In genomic region chr6:31739639-31740396, GRCh38 we compare ENCODE assay signal across 8 cellular contexts. TPM values are rescaled to one million over a fixed set of nuclear protein-coding genes. Genes with fewer than 3 reads are reported as not detected.
DNase-seq lines count a peak whose midpoint lies in the region; ATAC-seq and TF ChIP-seq lines count a peak whose summit lies in the region.

MSH5 (plus strand) TSS chr6:31740005; CDS start chr6:31740467, 462 bp downstream.

- H3K27me3 Mint-ChIP-seq in GM23338 (ENCODE audit: insufficient read depth, low read depth, poor library complexity) (peaks cover 27% of the 10 kb centered on the region), nephron (ENCODE audit: low read depth) (no peaks in the 10 kb centered on the region)

- H3K4me3 ChIP-seq in GM23338 = peak within 1 kb of the TSS; percentile 68
- peak within 1 kb of the TSS; percentile 90 for H3K4me3 ChIP-seq in fibroblast of the aortic adventitia (ENCODE audit: low read depth, low read length)

- H3K4me2 ChIP-seq in GM23338 = peak within 1 kb of the TSS; percentile 93

- peak within 1 kb of the TSS; percentile 67 for H2AFZ ChIP-seq in GM23338

- H3K79me2 ChIP-seq in GM23338 (replicated peaks; ENCODE audit: insufficient read depth) = peaks cover 13% of the 10 kb centered on the region

- TF ChIP-seq CTCF in GM23338 (conservative IDR thresholded peaks at IDR 0.05; ENCODE audit: low read depth in 2 of 2) (no peak), fibroblast of the aortic adventitia (IDR thresholded peaks at IDR 0.05; ENCODE audit: insufficient read depth, low read length) (no peak), nephron (IDR thresholded peaks at IDR 0.05; ENCODE audit: unreplicated experiment in 3 of 3) (no peak)

- H3K36me3 ChIP-seq in GM23338 (ENCODE audit: insufficient read depth) = peaks cover 4% of the 10 kb centered on the region; the same call in 1 of the 2 replicates

- no peaks in the 10 kb centered on the region for H3K9me2 ChIP-seq in GM23338 (ENCODE audit: insufficient read depth)

- H3K36me3 Mint-ChIP-seq in GM23338 (ENCODE audit: low read depth) (peaks cover 17% of the 10 kb centered on the region), nephron (ENCODE audit: low read depth) (peaks cover 12% of the 10 kb centered on the region)

- peak within 1 kb of the TSS; percentile 92 for H3K27ac ChIP-seq in GM23338 (ENCODE audit: low read depth)

- no peaks in the 10 kb centered on the region for H4K20me1 ChIP-seq in GM23338 (replicated peaks; ENCODE audit: insufficient read depth)

- peak; percentile 84 for ATAC-seq in GM23338
- peak; percentile 87 for ATAC-seq in stimulated activated naive CD8-positive, alpha-beta T cell treated with anti-CD3 and anti-CD28 coated beads, Interleukin-15, Interleukin-2, amounts not matched to agents 100 U/mL and 50 U/mL, for 24 hours

- H3K4me1 ChIP-seq in GM23338 (ENCODE audit: insufficient read depth) = peaks cover 36% of the 10 kb centered on the region

- H3F3A ChIP-seq in GM23338 (replicated peaks; ENCODE audit: low read depth) = peaks cover 22% of the 10 kb centered on the region

- peak; percentile 85 for TF ChIP-seq POLR2A in Raji (IDR thresholded peaks at IDR 0.05; ENCODE audit: insufficient read depth, low read depth, low read length)

- H3K4me3 Mint-ChIP-seq in GM23338 = peak within 1 kb of the TSS; percentile 78
- H3K4me3 Mint-ChIP-seq in nephron = peak within 1 kb of the TSS; percentile 94 to 97 (median 95)

- DNase-seq in EH (ENCODE audit: low read depth) (peak; percentile 100), GM23338 (ENCODE audit: low spot score) (peak; percentile 100), LHCN-M2 (ENCODE audit: low read depth) (peak; percentile 99), fibroblast of the aortic adventitia (ENCODE audit: low read depth) (peak; percentile 98)
- DNase-seq in activated T-helper 9 cell treated with anti-CD3 and anti-CD28 coated beads, Interleukin-2, amount 50 U/mL, for 16 hours (ENCODE audit: low read depth) = peak; percentile 91
- peak; percentile 98 for DNase-seq in stimulated activated naive CD8-positive, alpha-beta T cell treated with anti-CD3 and anti-CD28 coated beads, Interleukin-15, Interleukin-2, amounts not matched to agents 100 U/mL and 50 U/mL, for 24 hours

- no peaks in the 10 kb centered on the region; the same call in 2 of the 3 replicates for H3K9me3 Mint-ChIP-seq in GM23338
- no peaks in the 10 kb centered on the region for H3K9me3 Mint-ChIP-seq in nephron

- H3K4me1 Mint-ChIP-seq in GM23338 (peaks cover 42% of the 10 kb centered on the region), nephron (peaks cover 45% of the 10 kb centered on the region)

- H3K27ac Mint-ChIP-seq in GM23338 = peak within 1 kb of the TSS; percentile 97
- H3K27ac Mint-ChIP-seq in nephron = peak within 1 kb of the TSS; percentile 99 to 100 (median 100)

- H3K27me3 ChIP-seq in GM23338 (ENCODE audit: insufficient read depth) = no peaks in the 10 kb centered on the region

TF ChIP-seq in GM23338, 12 proteins besides CTCF, POLR2A, EP300 and RAD21:
- TF ChIP-seq ETS1 (IDR thresholded peaks at IDR 0.05) (no peak), CREB1 (CRISPR knock-in tag; IDR thresholded peaks at IDR 0.05; ENCODE audit: low read depth) (peak; percentile 45; the same call in 1 of the 2 replicates), POLR2AphosphoS5 (IDR thresholded peaks at IDR 0.05; ENCODE audit: low read depth) (peak; percentile 69)

RNA-seq across cellular contexts. Expression of gene MSH5, which starts in this region (rescaled TPM):
- 23.9 and 27.2 TPM in 2 replicates for total RNA-seq in GM23338 (2014; rRNA removed; shearing (Covaris generic))
- polyA plus RNA-seq in GM23338 (2016; fragmentation: Nextera tagmentation; extraction: Ambion mirVana) = 12.1 and 12.8 TPM in 2 replicates
- total RNA-seq in LHCN-M2 (2014; rRNA removed) (13.2 and 16.5 TPM in 2 replicates), fibroblast of the aortic adventitia (ENCODE audit: low replicate concordance) (3.1 and 23.0 TPM in 2 replicates)
- 3.7 TPM for polyA plus RNA-seq in LHCN-M2 (2012)

Comparison
In these comparisons a context has a peak if more than half of its experiments do, and no peak if none do; other contexts are left out.
1. Peak in every context shown above with its lines: DNase-seq, ATAC-seq, H3K4me3 ChIP-seq and H3K27ac ChIP-seq.